8 cellular contexts compared by ENCODE assay signal in genomic region chr7:122219253-122219865, GRCh38.
DNase-seq lines count a peak whose midpoint lies in the region; ATAC-seq and TF ChIP-seq lines count a peak whose summit lies in the region.

No MANE protein-coding gene starts in this region.

- no TSS peak for BruUV-seq in OCI-LY7 (replicated peaks; lab: Mats Ljungman, UMichigan)

- no peak overlapping the region for H3K4me3 ChIP-seq in BE2C (ENCODE audit: low read depth, low read length)
- H3K4me3 ChIP-seq in OCI-LY7 (ENCODE audit: low read depth, low read length, poor library complexity, severe bottlenecking): no peak overlapping the region

- H3K36me3 ChIP-seq in BE2C (no peaks in the 10 kb centered on the region), OCI-LY7 (ENCODE audit: insufficient read depth, low read length) (no peaks in the 10 kb centered on the region)

- no peak overlapping the region for H3K27ac Mint-ChIP-seq in CD4-positive, alpha-beta T cell

- H4K20me1 ChIP-seq in OCI-LY7 (ENCODE audit: insufficient read depth, low read length): no peaks in the 10 kb centered on the region

- no peaks in the 10 kb centered on the region for H3K4me1 Mint-ChIP-seq in CD4-positive, alpha-beta T cell (ENCODE audit: low read depth)

- no peak overlapping the region for H3K4me2 ChIP-seq in OCI-LY7 (ENCODE audit: low read length)

- H3K4me1 ChIP-seq in BE2C (no peaks in the 10 kb centered on the region), OCI-LY7 (ENCODE audit: insufficient read depth, low read length, poor library complexity, severe bottlenecking) (no peaks in the 10 kb centered on the region)

- no peaks in the 10 kb centered on the region for H3K27me3 ChIP-seq in BE2C
- no peaks in the 10 kb centered on the region for H3K27me3 ChIP-seq in CD4-positive, alpha-beta T cell (ENCODE audit: control insufficient read depth, insufficient read depth, low read length)

- no peak overlapping the region for H2AFZ ChIP-seq in OCI-LY7 (ENCODE audit: low read length)

- H3K9me3 ChIP-seq in BE2C (no peaks in the 10 kb centered on the region), OCI-LY7 (ENCODE audit: low read length) (no peaks in the 10 kb centered on the region)
- no peaks in the 10 kb centered on the region for H3K9me3 ChIP-seq in CD4-positive, alpha-beta T cell (ENCODE audit: control insufficient read depth, low read length)

- no peaks in the 10 kb centered on the region for H3K9me3 Mint-ChIP-seq in CD4-positive, alpha-beta T cell

- TF ChIP-seq CTCF in BE2C (IDR thresholded peaks at IDR 0.05; ENCODE audit: low read depth, low read length): peak; percentile 52
- peak; percentile 82 for TF ChIP-seq CTCF in OCI-LY7 (conservative IDR thresholded peaks at IDR 0.05; ENCODE audit: low read length)
- no peak for TF ChIP-seq CTCF in CD4-positive, alpha-beta T cell (IDR thresholded peaks at IDR 0.05)

- H3K4me3 Mint-ChIP-seq in CD4-positive, alpha-beta T cell: no peak overlapping the region

- H3K27me3 Mint-ChIP-seq in CD4-positive, alpha-beta T cell: no peaks in the 10 kb centered on the region

- no peaks in the 10 kb centered on the region for H3K36me3 Mint-ChIP-seq in CD4-positive, alpha-beta T cell (ENCODE audit: low read depth)

- no peaks in the 10 kb centered on the region for H3K79me2 ChIP-seq in OCI-LY7 (ENCODE audit: insufficient read depth, low read depth, low read length)

- POLR2A ChIA-PET in OCI-LY7 (lab: Charles Lee): no interaction called here
- POLR2A ChIA-PET in CD4-positive, alpha-beta T cell (lab: Charles Lee): no interaction called here

- CTCF ChIA-PET in OCI-LY7 (lab: Charles Lee; ENCODE audit: unreplicated experiment): no interaction called here
- CTCF ChIA-PET in CD4-positive, alpha-beta T cell (lab: Charles Lee): no interaction called here

- intact Hi-C loops in OCI-LY7 (cut with micrococcal nuclease; ENCODE audit: unreplicated experiment): loop anchor here (1.0 kb wide), 1 partner anchor 310 kb away; no protein-coding TSS in a partner anchor
- intact Hi-C loops in CD4-positive, alpha-beta T cell (cut with DNase I, micrococcal nuclease): no loop called here

- no peaks in the 10 kb centered on the region for H3K9me2 ChIP-seq in OCI-LY7 (ENCODE audit: insufficient read depth, low read length)

- DNase-seq in BE2C: no peak
- DNase-seq in OCI-LY7 (ENCODE audit: low spot score): peak; percentile 8
- peak; percentile 56 for DNase-seq in fibroblast of peridontal ligament (ENCODE audit: extremely low read depth)
- DNase-seq in stromal cell of bone marrow (ENCODE audit: low read depth): peak; percentile 8
- no peak for DNase-seq in stimulated activated CD4-positive, alpha-beta T cell treated with anti-CD3 and anti-CD28 coated beads, Interleukin-15, amount 100 ng/mL, for 24 hours
- no peak for DNase-seq in CD4-positive, alpha-beta T cell

- no peak overlapping the region for H3K27ac ChIP-seq in OCI-LY7 (ENCODE audit: low read depth, low read length, poor library complexity, severe bottlenecking)
- H3K27ac ChIP-seq in CD4-positive, alpha-beta T cell (ENCODE audit: low read depth, low read length): no peak overlapping the region

- ATAC-seq in GM21515 (IDR thresholded peaks at IDR 0.05; ENCODE audit: unreplicated experiment) (peak; percentile 53), GM19395 (IDR thresholded peaks at IDR 0.05; ENCODE audit: unreplicated experiment) (no peak)
- no peak for ATAC-seq in CD4-positive, alpha-beta T cell (ENCODE audit: poor library complexity)

Comparison
In these comparisons a context has a peak if more than half of its experiments do, and no peak if none do; other contexts are left out.
1. DNase-seq: peak in OCI-LY7 (single experiment), fibroblast of peridontal ligament (single experiment) and stromal cell of bone marrow (single experiment); none in BE2C (single experiment), stimulated activated CD4-positive, alpha-beta T cell treated with anti-CD3 and anti-CD28 coated beads, Interleukin-15, amount 100 ng/mL, for 24 hours (single experiment) and CD4-positive, alpha-beta T cell (0 of 10).